In genomic region chr4:1326751-1327525, GRCh38 we compare ENCODE assay signal across 22 cellular contexts. TPM values are rescaled to one million over a fixed set of nuclear protein-coding genes. Genes with fewer than 3 reads are reported as not detected.
DNase-seq lines count a peak whose midpoint lies in the region; ATAC-seq, FAIRE-seq and TF ChIP-seq lines count a peak whose summit lies in the region.
"Had no signal": no experiment of that assay in that cellular context is flagged by ENCODE, and none has a peak within 500 bp of the region (broad histone marks: within the 10 kb centered on the region; RNA-seq: fewer than 3 reads in every experiment).

No MANE protein-coding gene starts in this region.

- H3K27ac ChIP-seq in right atrium auricular region (no peak overlapping the region), K562 (ENCODE audit: extremely low read depth, low read depth, low read length) (no peak overlapping the region), osteoblast (ENCODE audit: low read depth, low read length) (no peak overlapping the region)
- peak overlapping the region in 2 of 11 experiments; percentile 25 to 30; a peak in 3 of 22 replicates for H3K27ac ChIP-seq in BLaER1 treated with 17β-estradiol and CSF1 and Interleukin-3, amounts not matched to agents 10 nM and 100 nM
- H3K27ac ChIP-seq: HL-60, KMS-11 had no signal

- WGBS in K562 (ENCODE audit: insufficient coverage, low coverage, missing lambda C conversion rate): 96% methylated on average over 24 of the region's 30 CpGs

- H3K4me2 ChIP-seq in BLaER1 treated with 17β-estradiol and CSF1 and Interleukin-3, amounts not matched to agents 10 nM and 100 nM: peak overlapping the region in 7 of 11 experiments; percentile 20 to 67 (median 50); a peak in 13 of 22 replicates
- H3K4me2 ChIP-seq in K562 (ENCODE audit: insufficient read depth, low read length) (no peak overlapping the region), osteoblast (ENCODE audit: insufficient read depth, low read length) (no peak overlapping the region)
- H3K4me2 ChIP-seq: KMS-11 had no signal

- BruUV-seq in K562 (replicated peaks; lab: Mats Ljungman, UMichigan): no TSS peak

- DNase-seq in Right ventricle myocardium superior (peak; percentile 36), right atrium auricular region (ENCODE audit: low spot score) (no peak), K562 (ENCODE audit: extremely low read depth in 1 of 4, low spot score in 3 of 4) (no peak), osteoblast (ENCODE audit: insufficient read length, low spot score, missing footprints) (peak; percentile 66)
- no peak for DNase-seq in effector CD8-positive, alpha-beta T cell (lab: John Stamatoyannopoulos, UW)
- no peak for DNase-seq in stimulated activated naive CD4-positive, alpha-beta T cell treated with Interleukin-2 at 50 U/mL for 16 hours (lab: John Stamatoyannopoulos, UW)
- no peak for DNase-seq in activated CD4-positive, alpha-beta T cell treated with anti-CD3 and anti-CD28 coated beads, Interleukin-2, amount 50 U/mL, for 1 hour
- DNase-seq: AML-193, EL, GF-D8, NCI-H1092 treated with DMSO at 0.1 percent for 48 hours, NCI-H146, NCI-H2029, NCI-H226, NCI-H510A treated with DMSO at 0.1 percent for 48 hours, NCI-H82 had no signal

- intact Hi-C loops in Right ventricle myocardium superior (cut with DNase I) (no loop called here), K562 (cut with micrococcal nuclease) (no loop called here)

- no peak for TF ChIP-seq POLR2A in K562 (conservative IDR thresholded peaks at IDR 0.05)

- H2AFZ ChIP-seq in K562 (ENCODE audit: low read depth, low read length) (no peak overlapping the region), osteoblast (ENCODE audit: low read length) (no peak overlapping the region)

- POLR2A ChIA-PET in K562 (lab: Yijun Ruan, JAX): interaction anchor here (0.5 to 0.7 kb wide), 3 partner anchors 19 to 63 kb away, joined by 3 to 4 read pairs (median 3); no protein-coding TSS in a partner anchor

- no peaks in the 10 kb centered on the region for H3K9me1 ChIP-seq in K562 (ENCODE audit: control insufficient read depth, insufficient read depth, low read length)

- peaks cover 73% of the 10 kb centered on the region for H3K36me3 ChIP-seq in right atrium auricular region
- peaks cover 90 to 100% (median 95%) of the 10 kb centered on the region in 11 experiments for H3K36me3 ChIP-seq in BLaER1 treated with 17β-estradiol and CSF1 and Interleukin-3, amounts not matched to agents 10 nM and 100 nM
- H3K36me3 ChIP-seq in K562 (ENCODE audit: control insufficient read depth, insufficient read depth, low read length): peaks cover 85% of the 10 kb centered on the region; the same call in 2 of the 3 replicates
- peaks cover 51% of the 10 kb centered on the region for H3K36me3 ChIP-seq in osteoblast (ENCODE audit: insufficient read depth, low read length)

- H4K20me1 ChIP-seq in BLaER1 treated with 17β-estradiol and CSF1 and Interleukin-3, amounts not matched to agents 10 nM and 100 nM: peaks cover 31 to 99% (median 79%) of the 10 kb centered on the region in 11 experiments
- H4K20me1 ChIP-seq in K562 (replicated peaks; ENCODE audit: control insufficient read depth, insufficient read depth, low read length): no peaks in the 10 kb centered on the region; the same call in 1 of the 2 replicates
- H4K20me1 ChIP-seq in osteoblast (ENCODE audit: insufficient read depth, low read length): peaks cover 37% of the 10 kb centered on the region

- H3K9me3 ChIP-seq in right atrium auricular region (no peaks in the 10 kb centered on the region), K562 (replicated peaks; ENCODE audit: control insufficient read depth, insufficient read depth, low read depth, low read length) (no peaks in the 10 kb centered on the region), osteoblast (ENCODE audit: low read depth, low read length) (peaks cover 9% of the 10 kb centered on the region)
- no peaks in the 10 kb centered on the region for H3K9me3 ChIP-seq in BLaER1 treated with 17β-estradiol and CSF1 and Interleukin-3, amounts not matched to agents 10 nM and 100 nM (replicated peaks in 1 of 11)

- TF ChIP-seq CTCF in right atrium auricular region (IDR thresholded peaks at IDR 0.05) (no peak), K562 (IDR thresholded peaks at IDR 0.05 in 2 of 3, conservative IDR thresholded peaks at IDR 0.05 in 1 of 3; ENCODE audit: insufficient read depth in 2 of 3, low read depth in 1 of 3, low read length in 3 of 3) (no peak), osteoblast (IDR thresholded peaks at IDR 0.05; ENCODE audit: extremely low read depth, low read depth, low read length) (no peak)

- no peak for FAIRE-seq in K562 (lab: Jason Lieb, UNC)
- FAIRE-seq: H1 had no signal

- H3K27me3 ChIP-seq in right atrium auricular region (no peaks in the 10 kb centered on the region), K562 (ENCODE audit: control insufficient read depth in 2 of 2, insufficient read depth in 2 of 2, low read length in 2 of 2) (no peaks in the 10 kb centered on the region), osteoblast (ENCODE audit: insufficient read depth, low read length) (no peaks in the 10 kb centered on the region)
- H3K27me3 ChIP-seq in BLaER1 treated with 17β-estradiol and CSF1 and Interleukin-3, amounts not matched to agents 10 nM and 100 nM: no peaks in the 10 kb centered on the region

- no peak for TF ChIP-seq RAD21 in K562 (CRISPR knock-in tag; conservative IDR thresholded peaks at IDR 0.05 in 1 of 2, IDR thresholded peaks at IDR 0.05 in 1 of 2)

- no peak for ATAC-seq in Right ventricle myocardium superior (ENCODE audit: poor library complexity)
- no peak for ATAC-seq in K562
- ATAC-seq: HCT116, Panc1 had no signal

- peak overlapping the region in 6 of 11 experiments; percentile 1 to 41 (median 24); a peak in 8 of 22 replicates for H3K9ac ChIP-seq in BLaER1 treated with 17β-estradiol and CSF1 and Interleukin-3, amounts not matched to agents 10 nM and 100 nM
- H3K9ac ChIP-seq in K562 (ENCODE audit: insufficient read depth in 1 of 2, low read depth in 2 of 2, low read length in 2 of 2): no peak overlapping the region
- H3K9ac ChIP-seq: KMS-11 had no signal

- in situ Hi-C loops in K562 (cut with MboI): no loop called here

- H3K79me2 ChIP-seq in K562 (ENCODE audit: control insufficient read depth, insufficient read depth, low read length) (peaks cover 3% of the 10 kb centered on the region; the same call in 2 of the 3 replicates), osteoblast (ENCODE audit: insufficient read depth, low read length) (peaks cover 53% of the 10 kb centered on the region)

- H3K4me1 ChIP-seq in right atrium auricular region (peaks cover 0 to 15% of the 10 kb centered on the region in 2 donors), K562 (replicated peaks in 1 of 2; ENCODE audit: control insufficient read depth in 2 of 2, insufficient read depth in 2 of 2, low read length in 2 of 2) (peaks cover 0 to 14% of the 10 kb centered on the region in 2 experiments; a peak in 2 of 5 replicates), osteoblast (ENCODE audit: insufficient read depth, low read length) (peaks cover 8% of the 10 kb centered on the region)
- peaks cover 11 to 62% (median 41%) of the 10 kb centered on the region in 10 experiments; a peak in 18 of 20 replicates for H3K4me1 ChIP-seq in BLaER1 treated with 17β-estradiol and CSF1 and Interleukin-3, amounts not matched to agents 10 nM and 100 nM

- no peak for TF ChIP-seq EP300 in K562 (IDR thresholded peaks at IDR 0.05; ENCODE audit: low read length)

- CTCF ChIA-PET in K562 (lab: Yijun Ruan, JAX; ENCODE audit: low intra/inter-chr PET ratio): no interaction called here

- H3K4me3 ChIP-seq in right atrium auricular region: no peak overlapping the region
- no peak overlapping the region for H3K4me3 ChIP-seq in BLaER1 treated with 17β-estradiol and CSF1 and Interleukin-3, amounts not matched to agents 10 nM and 100 nM
- H3K4me3 ChIP-seq in K562: no peak overlapping the region
- no peak overlapping the region for H3K4me3 ChIP-seq in osteoblast (ENCODE audit: insufficient read depth, low read length)

RNA-seq across cellular contexts. Expression of gene UVSSA, which starts 20.1 kb away (rescaled TPM):
- 6.7 TPM for total RNA-seq in Right ventricle myocardium superior
- total RNA-seq in right atrium auricular region: 1 to 10 TPM; 4.4 to 7.5 TPM
- 74.2 and 130 TPM in 2 replicates for total RNA-seq in K562 (2011; cell fraction: chromatin; rRNA removed; ENCODE audit: low replicate concordance)
- total RNA-seq in K562 (2011; cell fraction: nucleolus; rRNA removed): 56.7 and 60.5 TPM in 2 replicates
- total RNA-seq in K562 (2011; cell fraction: nucleoplasm; rRNA removed): 48.0 and 51.4 TPM in 2 replicates
- total RNA-seq in K562 (2014; rRNA removed): 4.5 and 5.4 TPM in 2 replicates
- 1.5 TPM in 2 replicates for total RNA-seq in K562 (2014; rRNA removed; fragmentation: Illumina TruSeq; extraction: Trizol)
- total RNA-seq in K562 (2015; rRNA removed; fragmentation: Illumina TruSeq; extraction: Trizol): 2.6 and 2.9 TPM in 2 replicates
- 12.4 and 14.6 TPM in 2 replicates for total RNA-seq in K562 (2021)
- 3.5 and 7.2 TPM in 2 replicates for polyA plus RNA-seq in K562 (2011; rRNA removed)
- polyA plus RNA-seq in K562 (2011; cell fraction: cytosol; rRNA removed): 3.2 and 3.4 TPM in 2 replicates
- polyA plus RNA-seq in K562 (2011; cell fraction: nucleus; rRNA removed): 46.4 and 58.8 TPM in 2 replicates
- polyA plus RNA-seq in K562 (2012): 5.4 and 8.3 TPM in 2 replicates
- polyA plus RNA-seq in K562 (2014; fragmentation: Illumina TruSeq; extraction: Trizol): 3.3 and 4.7 TPM in 2 replicates
- under 1 TPM; 0.21 to 0.27 TPM for polyA plus RNA-seq in K562 (2014; fragmentation: Nextera tagmentation; extraction: Ambion mirVana)
- 5.8 and 9.2 TPM in 2 replicates for polyA plus RNA-seq in K562 (2014; rRNA removed)
- 2.9 and 3.6 TPM in 2 replicates for polyA minus RNA-seq in K562 (2011; rRNA and poly(A)+ RNA removed)
- polyA minus RNA-seq in K562 (2011; cell fraction: cytosol; rRNA and poly(A)+ RNA removed): 3.3 TPM in 2 replicates
- 12.8 and 18.4 TPM in 2 replicates for polyA minus RNA-seq in K562 (2011; cell fraction: nucleus; rRNA and poly(A)+ RNA removed)
- 12.7 and 14.8 TPM in 2 replicates for total RNA-seq in osteoblast

RNA-seq across cellular contexts. Expression of gene MAEA, which starts 37.2 kb away (rescaled TPM):
- total RNA-seq in Right ventricle myocardium superior (50.3 TPM), right atrium auricular region (10 to 100 TPM; 46.0 to 51.7 TPM), K562 (2014; rRNA removed) (63.2 and 104 TPM in 2 replicates), K562 (2014; rRNA removed; fragmentation: Illumina TruSeq; extraction: Trizol) (18.7 and 20.5 TPM in 2 replicates), K562 (2015; rRNA removed; fragmentation: Illumina TruSeq; extraction: Trizol) (45.0 and 48.7 TPM in 2 replicates), K562 (2021) (84.4 and 86.5 TPM in 2 replicates), osteoblast (55.7 and 70.6 TPM in 2 replicates)
- 97.9 and 170 TPM in 2 replicates for total RNA-seq in K562 (2011; cell fraction: chromatin; rRNA removed; ENCODE audit: low replicate concordance)
- total RNA-seq in K562 (2011; cell fraction: nucleolus; rRNA removed): 114 and 125 TPM in 2 replicates
- total RNA-seq in K562 (2011; cell fraction: nucleoplasm; rRNA removed): 91.9 and 96.7 TPM in 2 replicates
- polyA plus RNA-seq in K562 (2011; rRNA removed) (59.3 and 60.8 TPM in 2 replicates), K562 (2014; fragmentation: Illumina TruSeq; extraction: Trizol) (34.3 and 57.0 TPM in 2 replicates), K562 (2014; fragmentation: Nextera tagmentation; extraction: Ambion mirVana) (1 to 10 TPM; 2.1 to 4.7 TPM), K562 (2014; rRNA removed) (72.5 and 74.7 TPM in 2 replicates)
- 74.2 and 137 TPM in 2 replicates for polyA plus RNA-seq in K562 (2011; cell fraction: cytosol; rRNA removed)
- polyA plus RNA-seq in K562 (2011; cell fraction: nucleus; rRNA removed): 133 and 220 TPM in 2 replicates
- 70.1 and 73.0 TPM in 2 replicates for polyA plus RNA-seq in K562 (2012)
- polyA minus RNA-seq in K562 (2011; rRNA and poly(A)+ RNA removed): 25.7 and 39.9 TPM in 2 replicates
- polyA minus RNA-seq in K562 (2011; cell fraction: cytosol; rRNA and poly(A)+ RNA removed): 62.0 and 64.6 TPM in 2 replicates
- 51.3 and 58.3 TPM in 2 replicates for polyA minus RNA-seq in K562 (2011; cell fraction: nucleus; rRNA and poly(A)+ RNA removed)

Comparison
In these comparisons a context has a peak if more than half of its experiments do, and no peak if none do; other contexts are left out.
1. DNase-seq: peak in Right ventricle myocardium superior (single experiment) and osteoblast (single experiment); none in right atrium auricular region (single experiment), K562 (0 of 4), effector CD8-positive, alpha-beta T cell (single experiment), stimulated activated naive CD4-positive, alpha-beta T cell treated with Interleukin-2 at 50 U/mL for 16 hours (single experiment) and activated CD4-positive, alpha-beta T cell treated with anti-CD3 and anti-CD28 coated beads, Interleukin-2, amount 50 U/mL, for 1 hour (single experiment).
2. H3K4me2 ChIP-seq: peak in BLaER1 treated with 17β-estradiol and CSF1 and Interleukin-3, amounts not matched to agents 10 nM and 100 nM (7 of 11); none in K562 (single experiment) and osteoblast (single experiment).
3. H3K9ac ChIP-seq: peak in BLaER1 treated with 17β-estradiol and CSF1 and Interleukin-3, amounts not matched to agents 10 nM and 100 nM (6 of 11); none in K562 (0 of 2).